ENCODE assay signal across 18 cellular contexts in the genomic region with DNA sequence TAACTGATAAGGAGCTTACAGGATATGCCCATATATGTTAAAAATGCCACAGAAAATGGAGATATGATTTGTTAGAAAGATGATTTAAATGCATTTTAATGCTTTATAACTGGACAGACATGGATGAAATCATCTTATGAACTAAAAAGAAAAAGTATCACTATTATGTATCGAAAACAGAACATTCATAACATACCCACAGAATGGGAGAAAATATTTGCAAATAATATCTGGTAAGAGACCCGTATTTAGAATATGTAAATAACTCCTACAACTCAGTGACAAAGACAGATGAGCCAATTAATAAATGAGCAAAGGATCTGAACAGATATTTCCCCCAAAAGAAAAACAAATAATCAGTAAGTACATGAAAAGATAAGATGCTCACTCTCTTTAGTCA.
"Had no signal": no experiment of that assay in that cellular context is flagged by ENCODE, and none has a peak within 500 bp of the region (broad histone marks: within the 10 kb centered on the region; RNA-seq: fewer than 3 reads in every experiment).

No MANE protein-coding gene starts in this region.

- H3K9ac ChIP-seq: parathyroid adenoma had no signal

- H3K4me3 Mint-ChIP-seq: activated CD8-positive, alpha-beta memory T cell treated with anti-CD3 and anti-CD28 coated beads, Interleukin-2, amount 10 ng/mL, durations not matched to agents 7 days and 5 days; T-helper 2 cell treated with Interferon-gamma antibody and Interleukin-4, amounts not matched to agents 5 μg/mL and 100 μg/mL, for 36 hours had no signal

- H2AFZ ChIP-seq: parathyroid adenoma had no signal

- H3K27me3 ChIP-seq: breast epithelium, neutrophil, sigmoid colon, spleen, thyroid gland had no signal

- ATAC-seq: activated CD4-positive, CD25-positive, alpha-beta regulatory T cell treated with anti-CD3 and anti-CD28 coated beads, Interleukin-2, amount 50 U/mL, for 24 hours; activated CD8-positive, alpha-beta memory T cell treated with anti-CD3 and anti-CD28 coated beads, Interleukin-2, amount 10 ng/mL, durations not matched to agents 7 days and 5 days; effector memory CD8-positive, alpha-beta T cell; left colon had no signal

- H3K9me3 ChIP-seq: neutrophil, thyroid gland had no signal

- H3K36me3 ChIP-seq: breast epithelium, neutrophil, sigmoid colon, spleen, thyroid gland had no signal

- H3K27ac ChIP-seq: breast epithelium, epithelial cell of prostate, parathyroid adenoma, sigmoid colon, thyroid gland had no signal

- DNase-seq: activated CD4-positive, alpha-beta T cell treated with anti-CD3 and anti-CD28 coated beads, Interleukin-2, amount 50 U/mL, for 4 hours; activated CD8-positive, alpha-beta memory T cell treated with anti-CD3 and anti-CD28 coated beads, Interleukin-2, amount 10 ng/mL, durations not matched to agents 7 days and 5 days; activated gamma-delta T cell; activated T-cell treated with anti-CD3 and anti-CD28 coated beads, Interleukin-2, amount 50 U/mL, for 1 hour; aorta; dermis blood vessel endothelial cell; effector memory CD8-positive, alpha-beta T cell; foreskin melanocyte; left colon; sigmoid colon; spleen; thyroid gland had no signal

- H3K27me3 Mint-ChIP-seq: activated CD8-positive, alpha-beta memory T cell treated with anti-CD3 and anti-CD28 coated beads, Interleukin-2, amount 10 ng/mL, durations not matched to agents 7 days and 5 days; effector memory CD8-positive, alpha-beta T cell had no signal

- H3K27ac Mint-ChIP-seq: activated CD8-positive, alpha-beta memory T cell treated with anti-CD3 and anti-CD28 coated beads, Interleukin-2, amount 10 ng/mL, durations not matched to agents 7 days and 5 days; T-helper 2 cell treated with Interferon-gamma antibody and Interleukin-4, amounts not matched to agents 5 μg/mL and 100 μg/mL, for 36 hours had no signal

- H3K4me3 ChIP-seq: breast epithelium, sigmoid colon, spleen, thyroid gland had no signal

- H3K4me1 ChIP-seq: breast epithelium had no signal
